Comparison of ENCODE assay signal across 22 cellular contexts in genomic region chr6:168864541-168865495, GRCh38.
A peak's percentile ranks its signal among the peaks of the same experiment; 100 is the strongest.
DNase-seq lines count a peak whose midpoint lies in the region; ATAC-seq and TF ChIP-seq lines count a peak whose summit lies in the region.
"Had no signal": no experiment of that assay in that cellular context is flagged by ENCODE, and none has a peak within 500 bp of the region (broad histone marks: within the 10 kb centered on the region; RNA-seq: fewer than 3 reads in every experiment).

No MANE protein-coding gene starts in this region.

- no peak overlapping the region for H3K4me3 Mint-ChIP-seq in stimulated activated naive B cell treated with anti-CD40 and anti-IgM and Interleukin-4, amounts not matched to agents 10 μg/mL and 1 μg/mL and 100 μg/mL, for 72 hours
- H3K4me3 Mint-ChIP-seq: CD4-positive, alpha-beta T cell had no signal

- H3K27ac Mint-ChIP-seq in stimulated activated naive B cell treated with anti-CD40 and anti-IgM and Interleukin-4, amounts not matched to agents 10 μg/mL and 1 μg/mL and 100 μg/mL, for 72 hours = no peak overlapping the region
- H3K27ac Mint-ChIP-seq: CD4-positive, alpha-beta T cell had no signal

- no peaks in the 10 kb centered on the region for H3K27me3 ChIP-seq in layer of hippocampus (ENCODE audit: control insufficient read depth, insufficient read depth, low read length)
- H3K27me3 ChIP-seq: BLaER1 treated with 17β-estradiol and CSF1 and Interleukin-3, amounts not matched to agents 10 nM and 100 nM had no signal

- peak overlapping the region; percentile 6 for H3K27ac ChIP-seq in angular gyrus (ENCODE audit: low read depth, low read length)
- H3K27ac ChIP-seq in layer of hippocampus (ENCODE audit: low read depth, low read length) = peak overlapping the region; percentile 74
- H3K27ac ChIP-seq in substantia nigra (ENCODE audit: low read depth, low read length, poor library complexity, severe bottlenecking) = peak overlapping the region; percentile 79
- H3K27ac ChIP-seq: BLaER1 treated with 17β-estradiol and CSF1 and Interleukin-3, amounts not matched to agents 10 nM and 100 nM; HL-60 had no signal

- DNase-seq in fibroblast of pulmonary artery (ENCODE audit: low read depth) (peak; percentile 5), substantia nigra (lab: John Stamatoyannopoulos, UW) (peak in 11 of 49 donors; percentile 12 to 57 (median 31)), GM19238 (ENCODE audit: insufficient read length, low spot score) (no peak)
- no peak for DNase-seq in stimulated activated naive B cell treated with anti-CD40 and anti-IgM and Interleukin-4, amounts not matched to agents 10 μg/mL and 1 μg/mL and 100 μg/mL, for 72 hours
- DNase-seq: CD4-positive, alpha-beta T cell; DMS53; HCEC 1CT; NCI-H1092 treated with DMSO at 0.1 percent for 48 hours; NCI-H1436; NCI-H187; NCI-H2081 treated with DMSO at 0.1 percent for 48 hours; NCI-H2171 treated with DMSO at 0.1 percent for 48 hours; NCI-H345; NCI-H510A treated with DMSO at 0.1 percent for 48 hours; NCI-H748 treated with DMSO at 0.1 percent for 48 hours had no signal

- peaks cover 5 to 14% of the 10 kb centered on the region in 2 donors for H3K27me3 Mint-ChIP-seq in stimulated activated naive B cell treated with anti-CD40 and anti-IgM and Interleukin-4, amounts not matched to agents 10 μg/mL and 1 μg/mL and 100 μg/mL, for 72 hours
- H3K27me3 Mint-ChIP-seq: CD4-positive, alpha-beta T cell had no signal

- no peak overlapping the region for H3K4me3 ChIP-seq in fibroblast of pulmonary artery (replicated peaks; ENCODE audit: low read depth, low read length)
- H3K4me3 ChIP-seq: BLaER1 treated with 17β-estradiol and CSF1 and Interleukin-3, amounts not matched to agents 10 nM and 100 nM had no signal

- H3K36me3 Mint-ChIP-seq in stimulated activated naive B cell treated with anti-CD40 and anti-IgM and Interleukin-4, amounts not matched to agents 10 μg/mL and 1 μg/mL and 100 μg/mL, for 72 hours = no peaks in the 10 kb centered on the region

- no peaks in the 10 kb centered on the region for H3K9me3 Mint-ChIP-seq in stimulated activated naive B cell treated with anti-CD40 and anti-IgM and Interleukin-4, amounts not matched to agents 10 μg/mL and 1 μg/mL and 100 μg/mL, for 72 hours
- H3K9me3 Mint-ChIP-seq: CD4-positive, alpha-beta T cell had no signal

- TF ChIP-seq CTCF in fibroblast of pulmonary artery (IDR thresholded peaks at IDR 0.05; ENCODE audit: low read length, missing control alignments) = no peak

- H3K4me1 Mint-ChIP-seq in stimulated activated naive B cell treated with anti-CD40 and anti-IgM and Interleukin-4, amounts not matched to agents 10 μg/mL and 1 μg/mL and 100 μg/mL, for 72 hours = no peaks in the 10 kb centered on the region

- ATAC-seq in stimulated activated naive B cell treated with anti-CD40 and anti-IgM and Interleukin-4, amounts not matched to agents 10 μg/mL and 1 μg/mL and 100 μg/mL, for 72 hours (replicated peaks) = no peak
- ATAC-seq in GM21786 (IDR thresholded peaks at IDR 0.05; ENCODE audit: unreplicated experiment) (no peak), HG02798 (IDR thresholded peaks at IDR 0.05; ENCODE audit: poor library complexity, unreplicated experiment) (no peak)
- ATAC-seq: SK-N-SH treated with all-trans-retinoic acid at 6 μM for 48 hours had no signal

Comparison
In these comparisons a context has a peak if more than half of its experiments do, and no peak if none do; other contexts are left out.
1. H3K27ac ChIP-seq: peak in every context shown above with its lines; median percentile 79 in substantia nigra; 74 in layer of hippocampus; 6 in angular gyrus.